Comparison of ENCODE assay signal across 8 cellular contexts in genomic region chr14:39102969-39103957, GRCh38. TPM values are rescaled to one million over a fixed set of nuclear protein-coding genes. Genes with fewer than 3 reads are reported as not detected.
DNase-seq lines count a peak whose midpoint lies in the region; ATAC-seq, FAIRE-seq and TF ChIP-seq lines count a peak whose summit lies in the region.

Gene SEC23A (minus strand): TSS chr14:39103235. CDS start chr14:39096118, 7,117 bp downstream.

- peaks cover 29% of the 10 kb centered on the region for H3K4me1 Mint-ChIP-seq in nephron progenitor cell
- peaks cover 62% of the 10 kb centered on the region for H3K4me1 Mint-ChIP-seq in stimulated activated naive CD8-positive, alpha-beta T cell treated with anti-CD3 and anti-CD28 coated beads, Interleukin-15, amount 100 ng/mL, for 72 hours

- CTCF ChIA-PET in RWPE1 (lab: Yijun Ruan, JAX), result no interaction called here

- peaks cover 6% of the 10 kb centered on the region for H3K36me3 Mint-ChIP-seq in nephron progenitor cell (ENCODE audit: low read depth)

- peak; percentile 55; the same call in 1 of the 2 replicates for TF ChIP-seq POLR2A in H54 (IDR thresholded peaks at IDR 0.05; ENCODE audit: low read depth, low read length)

- peak within 1 kb of the TSS; percentile 92 for H3K4me3 Mint-ChIP-seq in nephron progenitor cell
- H3K4me3 Mint-ChIP-seq in stimulated activated naive CD8-positive, alpha-beta T cell treated with anti-CD3 and anti-CD28 coated beads, Interleukin-15, amount 100 ng/mL, for 72 hours, result peak within 1 kb of the TSS; percentile 99 to 100

- peak within 1 kb of the TSS; percentile 89 for H3K4me3 ChIP-seq in fibroblast of the aortic adventitia (ENCODE audit: low read depth, low read length)

- peak within 1 kb of the TSS; percentile 98 for H3K27ac Mint-ChIP-seq in nephron progenitor cell
- peak within 1 kb of the TSS; percentile 99 for H3K27ac Mint-ChIP-seq in stimulated activated naive CD8-positive, alpha-beta T cell treated with anti-CD3 and anti-CD28 coated beads, Interleukin-15, amount 100 ng/mL, for 72 hours

- peak within 1 kb of the TSS; percentile 94 for H3K27ac ChIP-seq in RWPE1

- DNase-seq in ELF-1 (ENCODE audit: low read depth, low spot score) (peak; percentile 92), H54 (ENCODE audit: insufficient read length, low spot score) (peak; percentile 48), LoVo (ENCODE audit: low spot score) (peak; percentile 89), RWPE1 (ENCODE audit: low spot score) (peak; percentile 58), fibroblast of the aortic adventitia (ENCODE audit: low read depth) (peak; percentile 83), nephron progenitor cell (peak; percentile 93)
- peak; percentile 79 for DNase-seq in activated T-helper 9 cell treated with anti-CD3 and anti-CD28 coated beads, Interleukin-2, amount 50 U/mL, for 16 hours (ENCODE audit: low read depth)
- peak; percentile 77 to 86 for DNase-seq in stimulated activated naive CD8-positive, alpha-beta T cell treated with anti-CD3 and anti-CD28 coated beads, Interleukin-15, amount 100 ng/mL, for 72 hours

- no peaks in the 10 kb centered on the region for H3K27me3 Mint-ChIP-seq in nephron progenitor cell (ENCODE audit: low read depth, poor library complexity)
- H3K27me3 Mint-ChIP-seq in stimulated activated naive CD8-positive, alpha-beta T cell treated with anti-CD3 and anti-CD28 coated beads, Interleukin-15, amount 100 ng/mL, for 72 hours, result no peaks in the 10 kb centered on the region

- no peaks in the 10 kb centered on the region for H3K9me3 Mint-ChIP-seq in nephron progenitor cell
- no peaks in the 10 kb centered on the region for H3K9me3 Mint-ChIP-seq in stimulated activated naive CD8-positive, alpha-beta T cell treated with anti-CD3 and anti-CD28 coated beads, Interleukin-15, amount 100 ng/mL, for 72 hours

- POLR2A ChIA-PET in RWPE1 (lab: Yijun Ruan, JAX; ENCODE audit: low non-redundant PET), result interaction anchor here (1.0 kb wide), 2 partner anchors 10 to 329 kb away, joined by 4 read pairs; partner anchors contain the start of genes FBXO33 and GEMIN2

- TF ChIP-seq CTCF in RWPE1 (conservative IDR thresholded peaks at IDR 0.05; ENCODE audit: low read depth) (no peak), fibroblast of the aortic adventitia (IDR thresholded peaks at IDR 0.05; ENCODE audit: insufficient read depth, low read length) (no peak), nephron progenitor cell (IDR thresholded peaks at IDR 0.05) (no peak)

- ATAC-seq in stimulated activated naive CD8-positive, alpha-beta T cell treated with anti-CD3 and anti-CD28 coated beads, Interleukin-15, amount 100 ng/mL, for 72 hours, result peak; percentile 96

- FAIRE-seq in H54 (lab: Jason Lieb, UNC), result peak; percentile 6

RNA-seq across cellular contexts. Expression of gene SEC23A, which starts in this region (rescaled TPM):
- 298 and 1,157 TPM in 2 replicates for total RNA-seq in fibroblast of the aortic adventitia (ENCODE audit: low replicate concordance)

Comparison
In these comparisons a context has a peak if more than half of its experiments do, and no peak if none do; other contexts are left out.
1. Peak in every context shown above with its lines: DNase-seq, ATAC-seq, H3K4me3 ChIP-seq and H3K27ac ChIP-seq.